In the genomic region with DNA sequence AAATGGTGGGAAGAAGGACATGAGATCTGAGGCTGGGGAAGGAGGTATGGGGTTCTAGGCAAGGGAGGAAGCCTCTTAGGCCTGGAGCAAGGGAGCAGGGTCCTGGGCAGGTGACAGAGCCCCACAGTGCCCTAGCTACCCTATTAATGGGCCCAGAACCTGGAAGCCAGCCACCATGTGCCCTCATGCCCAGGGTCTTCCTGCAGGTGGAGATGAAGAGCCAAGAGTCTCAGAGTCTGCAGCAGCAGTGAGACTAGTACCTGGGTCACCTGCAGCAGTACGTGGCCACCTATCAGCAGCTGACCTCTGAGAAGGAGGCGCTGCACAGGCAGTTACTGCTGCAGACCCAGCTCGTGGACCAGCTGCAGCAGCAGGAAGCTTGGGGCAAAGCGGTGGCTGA, we compare ENCODE assay signal across 1 cellular context.
A peak's percentile ranks its signal among the peaks of the same experiment; 100 is the strongest.
TF ChIP-seq lines count a peak whose summit lies in the region.

No MANE protein-coding gene starts in this region.

TF ChIP-seq in H1, 55 proteins besides CTCF, POLR2A, EP300 and RAD21:
- TF ChIP-seq, protein P1, sequence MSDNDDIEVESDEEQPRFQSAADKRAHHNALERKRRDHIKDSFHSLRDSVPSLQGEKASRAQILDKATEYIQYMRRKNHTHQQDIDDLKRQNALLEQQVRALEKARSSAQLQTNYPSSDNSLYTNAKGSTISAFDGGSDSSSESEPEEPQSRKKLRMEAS (IDR thresholded peaks at IDR 0.05) = 0 out of 2 replicates have a peak, but pooled peaks have one; percentile 14
